Comparison of ENCODE assay signal across 10 cellular contexts in genomic region chr22:26431151-26431995, GRCh38. TPM values are rescaled to one million over a fixed set of nuclear protein-coding genes. Genes with fewer than 3 reads are reported as not detected.
DNase-seq lines count a peak whose midpoint lies in the region; ATAC-seq and TF ChIP-seq lines count a peak whose summit lies in the region.
"Had no signal": no experiment of that assay in that cellular context is flagged by ENCODE, and none has a peak within 500 bp of the region (broad histone marks: within the 10 kb centered on the region; RNA-seq: fewer than 3 reads in every experiment).

No MANE protein-coding gene starts in this region.

- no peaks in the 10 kb centered on the region for H3K27me3 Mint-ChIP-seq in IgD-negative memory B cell
- H3K27me3 Mint-ChIP-seq in activated naive CD8-positive, alpha-beta T cell treated with anti-CD3 and anti-CD28 coated beads, Interleukin-2, amount 10 ng/mL, durations not matched to agents 7 days and 5 days: no peaks in the 10 kb centered on the region
- peaks cover 0 to 4% of the 10 kb centered on the region in 2 donors for H3K27me3 Mint-ChIP-seq in natural killer cell treated with Interleukin-12 subunit alpha and Interleukin-12 subunit beta and Interleukin-15 and Interleukin-18, amount 100 ng/mL, for 72 hours

- H3K27ac Mint-ChIP-seq in IgD-negative memory B cell: peak overlapping the region in 1 of 3 donors; percentile 96
- H3K27ac Mint-ChIP-seq in activated naive CD8-positive, alpha-beta T cell treated with anti-CD3 and anti-CD28 coated beads, Interleukin-2, amount 10 ng/mL, durations not matched to agents 7 days and 5 days: peak overlapping the region; percentile 92
- peak overlapping the region; percentile 62 to 87 for H3K27ac Mint-ChIP-seq in natural killer cell treated with Interleukin-12 subunit alpha and Interleukin-12 subunit beta and Interleukin-15 and Interleukin-18, amount 100 ng/mL, for 72 hours

- H3K36me3 Mint-ChIP-seq in IgD-negative memory B cell: peaks cover 4% of the 10 kb centered on the region
- peaks cover 9% of the 10 kb centered on the region for H3K36me3 Mint-ChIP-seq in activated naive CD8-positive, alpha-beta T cell treated with anti-CD3 and anti-CD28 coated beads, Interleukin-2, amount 10 ng/mL, durations not matched to agents 7 days and 5 days
- peaks cover 11% of the 10 kb centered on the region for H3K36me3 Mint-ChIP-seq in natural killer cell treated with Interleukin-12 subunit alpha and Interleukin-12 subunit beta and Interleukin-15 and Interleukin-18, amount 100 ng/mL, for 72 hours

- peak overlapping the region; percentile 18 to 95 (median 84) for H3K4me3 Mint-ChIP-seq in IgD-negative memory B cell
- H3K4me3 Mint-ChIP-seq in activated naive CD8-positive, alpha-beta T cell treated with anti-CD3 and anti-CD28 coated beads, Interleukin-2, amount 10 ng/mL, durations not matched to agents 7 days and 5 days: peak overlapping the region; percentile 92
- H3K4me3 Mint-ChIP-seq in natural killer cell treated with Interleukin-12 subunit alpha and Interleukin-12 subunit beta and Interleukin-15 and Interleukin-18, amount 100 ng/mL, for 72 hours: peak overlapping the region; percentile 87

- POLR2A ChIA-PET in activated naive CD8-positive, alpha-beta T cell treated with anti-CD3 and anti-CD28 coated beads, Interleukin-2, amount 10 ng/mL, durations not matched to agents 7 days and 5 days (lab: Charles Lee): interaction anchor here (0.7 to 2.8 kb wide), 4 partner anchors 53 to 579 kb away, joined by 3 to 25 read pairs (median 13); partner anchors contain the start of genes HPS4 and SRRD

- peaks cover 37 to 42% (median 40%) of the 10 kb centered on the region in 3 donors for H3K4me1 Mint-ChIP-seq in IgD-negative memory B cell
- peaks cover 62% of the 10 kb centered on the region for H3K4me1 Mint-ChIP-seq in activated naive CD8-positive, alpha-beta T cell treated with anti-CD3 and anti-CD28 coated beads, Interleukin-2, amount 10 ng/mL, durations not matched to agents 7 days and 5 days
- H3K4me1 Mint-ChIP-seq in natural killer cell treated with Interleukin-12 subunit alpha and Interleukin-12 subunit beta and Interleukin-15 and Interleukin-18, amount 100 ng/mL, for 72 hours (ENCODE audit: low read depth in 2 of 2): peaks cover 57 to 60% of the 10 kb centered on the region in 2 donors

- H3K36me3 ChIP-seq in mucosa of descending colon (ENCODE audit: low read depth): no peaks in the 10 kb centered on the region

- DNase-seq in EH (ENCODE audit: low read depth) (peak; percentile 34), nucleus accumbens (lab: John Stamatoyannopoulos, UW) (no peak), UCSD-AML1 (lab: John Stamatoyannopoulos, UW; ENCODE audit: unreplicated experiment) (no peak), mucosa of descending colon (no peak)
- DNase-seq in activated naive CD8-positive, alpha-beta T cell treated with anti-CD3 and anti-CD28 coated beads, Interleukin-2, amount 10 ng/mL, durations not matched to agents 7 days and 5 days: no peak
- DNase-seq in natural killer cell treated with Interleukin-12 subunit alpha and Interleukin-12 subunit beta and Interleukin-15 and Interleukin-18, amount 100 ng/mL, for 72 hours (ENCODE audit: low spot score): no peak
- no peak for DNase-seq in stimulated activated CD8-positive, alpha-beta memory T cell treated with anti-CD3 and anti-CD28 coated beads, Interleukin-4, amount 100 ng/mL, for 48 hours
- DNase-seq: NCI-H2029 treated with DMSO at 0.1 percent for 48 hours, Right ventricle myocardium superior had no signal

- peaks cover 15% of the 10 kb centered on the region for H3K4me1 ChIP-seq in mucosa of descending colon (ENCODE audit: low read depth)

- no peaks in the 10 kb centered on the region for H3K9me3 ChIP-seq in mucosa of descending colon

- H3K9me3 Mint-ChIP-seq in IgD-negative memory B cell: no peaks in the 10 kb centered on the region
- H3K9me3 Mint-ChIP-seq in activated naive CD8-positive, alpha-beta T cell treated with anti-CD3 and anti-CD28 coated beads, Interleukin-2, amount 10 ng/mL, durations not matched to agents 7 days and 5 days: no peaks in the 10 kb centered on the region
- no peaks in the 10 kb centered on the region for H3K9me3 Mint-ChIP-seq in natural killer cell treated with Interleukin-12 subunit alpha and Interleukin-12 subunit beta and Interleukin-15 and Interleukin-18, amount 100 ng/mL, for 72 hours

- H3K4me3 ChIP-seq in mucosa of descending colon: no peak overlapping the region

- ATAC-seq in activated naive CD8-positive, alpha-beta T cell treated with anti-CD3 and anti-CD28 coated beads, Interleukin-2, amount 10 ng/mL, durations not matched to agents 7 days and 5 days (ENCODE audit: low read depth): no peak
- no peak for ATAC-seq in natural killer cell treated with Interleukin-12 subunit alpha and Interleukin-12 subunit beta and Interleukin-15 and Interleukin-18, amount 100 ng/mL, for 72 hours
- ATAC-seq in mucosa of descending colon: no peak

- intact Hi-C loops in mucosa of descending colon (cut with DNase I, micrococcal nuclease): no loop called here

- TF ChIP-seq CTCF in mucosa of descending colon (IDR thresholded peaks at IDR 0.05): no peak

RNA-seq across cellular contexts. Expression of gene ASPHD2, which starts 2.3 kb away (rescaled TPM):
- polyA plus RNA-seq in IgD-negative memory B cell: 5.7 TPM
- 1 to 10 TPM; 9.0 to 9.3 TPM for total RNA-seq in activated naive CD8-positive, alpha-beta T cell treated with anti-CD3 and anti-CD28 coated beads, Interleukin-2, amount 10 ng/mL, durations not matched to agents 7 days and 5 days
- total RNA-seq in natural killer cell treated with Interleukin-12 subunit alpha and Interleukin-12 subunit beta and Interleukin-15 and Interleukin-18, amount 100 ng/mL, for 72 hours: 10 to 100 TPM in 1 of 2 donors, 1 to 10 TPM in 1; 8.5 to 13.6 TPM
- total RNA-seq in mucosa of descending colon: 1 to 10 TPM; 2.7 to 3.7 (median 3.5) TPM
- total RNA-seq: Right ventricle myocardium superior had no signal

RNA-seq across cellular contexts. Expression of gene HPS4, which starts 52.2 kb away (rescaled TPM):
- 19.8 TPM for polyA plus RNA-seq in IgD-negative memory B cell
- total RNA-seq in activated naive CD8-positive, alpha-beta T cell treated with anti-CD3 and anti-CD28 coated beads, Interleukin-2, amount 10 ng/mL, durations not matched to agents 7 days and 5 days: 10 to 100 TPM; 42.6 to 48.2 TPM
- 10 to 100 TPM; 31.0 to 40.1 TPM for total RNA-seq in natural killer cell treated with Interleukin-12 subunit alpha and Interleukin-12 subunit beta and Interleukin-15 and Interleukin-18, amount 100 ng/mL, for 72 hours
- total RNA-seq in mucosa of descending colon: 10 to 100 TPM; 28.6 to 29.2 (median 28.9) TPM

RNA-seq across cellular contexts. Expression of gene SRRD, which starts 52.3 kb away (rescaled TPM):
- polyA plus RNA-seq in IgD-negative memory B cell: 23.1 TPM
- total RNA-seq in activated naive CD8-positive, alpha-beta T cell treated with anti-CD3 and anti-CD28 coated beads, Interleukin-2, amount 10 ng/mL, durations not matched to agents 7 days and 5 days: 10 to 100 TPM; 18.9 to 19.2 TPM
- 10 to 100 TPM; 28.6 to 31.8 TPM for total RNA-seq in natural killer cell treated with Interleukin-12 subunit alpha and Interleukin-12 subunit beta and Interleukin-15 and Interleukin-18, amount 100 ng/mL, for 72 hours
- total RNA-seq in mucosa of descending colon: 10 to 100 TPM; 11.1 to 19.1 (median 11.2) TPM
